ENCODE assay signal across 13 cellular contexts in the genomic region with DNA sequence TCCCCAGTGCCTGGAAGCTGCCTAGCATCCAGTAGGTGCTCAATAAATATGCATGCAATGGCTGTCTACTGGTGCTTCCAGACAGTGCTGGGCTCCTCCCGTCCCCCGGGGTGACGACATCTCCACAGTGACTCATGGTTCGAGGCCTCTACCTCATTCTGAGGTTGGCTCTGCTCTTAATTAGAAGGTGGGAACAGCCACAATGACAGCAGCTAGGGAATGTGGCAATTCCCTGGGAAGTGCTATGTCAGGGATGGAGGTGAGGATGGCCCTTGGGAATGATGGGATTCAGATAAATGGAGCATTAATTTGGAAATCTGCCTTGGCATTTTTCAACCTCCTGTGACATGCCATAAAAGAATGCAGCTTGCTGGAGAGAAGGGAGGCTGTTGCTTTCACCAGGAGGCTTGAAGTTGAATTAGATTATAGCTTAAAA. TPM values are rescaled to one million over a fixed set of nuclear protein-coding genes. Genes with fewer than 3 reads are reported as not detected.
DNase-seq lines count a peak whose midpoint lies in the region; ATAC-seq and TF ChIP-seq lines count a peak whose summit lies in the region.
"Had no signal": no experiment of that assay in that cellular context is flagged by ENCODE, and none has a peak within 500 bp of the region (broad histone marks: within the 10 kb centered on the region; RNA-seq: fewer than 3 reads in every experiment).

No MANE protein-coding gene starts in this region.

- H3K9me3 Mint-ChIP-seq in MCF 10A (ENCODE audit: unreplicated experiment) (no peaks in the 10 kb centered on the region), endodermal cell (no peaks in the 10 kb centered on the region)
- H3K9me3 Mint-ChIP-seq: activated T-cell treated with anti-CD3 and anti-CD28 coated beads, Interleukin-2, amount 50 U/mL, for 72 hours had no signal

- TF ChIP-seq CTCF in MCF 10A (IDR thresholded peaks at IDR 0.05; ENCODE audit: unreplicated experiment) (no peak), breast epithelium (IDR thresholded peaks at IDR 0.05) (no peak), PC-3 (conservative IDR thresholded peaks at IDR 0.05; ENCODE audit: low read depth, low read length) (no peak), endodermal cell (conservative IDR thresholded peaks at IDR 0.05) (no peak), esophagus squamous epithelium (IDR thresholded peaks at IDR 0.05) (no peak)

- H3K4me3 ChIP-seq in breast epithelium (no peak overlapping the region), PC-3 (ENCODE audit: low read length) (no peak overlapping the region), endodermal cell (ENCODE audit: low read length) (no peak overlapping the region), esophagus squamous epithelium (no peak overlapping the region)

- BruUV-seq in MCF 10A (replicated peaks; lab: Mats Ljungman, UMichigan) (no TSS peak), PC-3 (replicated peaks; lab: Mats Ljungman, UMichigan) (no TSS peak)

- no peaks in the 10 kb centered on the region for H3F3A ChIP-seq in PC-3 (ENCODE audit: low read length, unreplicated experiment)

- ATAC-seq in PC-3 (peak; percentile 61), GM21360 (IDR thresholded peaks at IDR 0.05; ENCODE audit: unreplicated experiment) (no peak), HG02938 (IDR thresholded peaks at IDR 0.05; ENCODE audit: unreplicated experiment) (no peak)
- ATAC-seq: activated T-cell treated with anti-CD3 and anti-CD28 coated beads, Interleukin-2, amount 50 U/mL, for 72 hours had no signal

- DNase-seq in MCF 10A (ENCODE audit: unreplicated experiment) (peak; percentile 77), breast epithelium (ENCODE audit: low spot score in 2 of 2) (no peak), PC-3 (peak; percentile 65), endodermal cell (peak; percentile 58), esophagus squamous epithelium (lab: John Stamatoyannopoulos, UW) (no peak), SHP77 (lab: John Stamatoyannopoulos, UW) (no peak)
- DNase-seq: activated T-cell treated with anti-CD3 and anti-CD28 coated beads, Interleukin-2, amount 50 U/mL, for 72 hours; C1 segment of cervical spinal cord; cortex of kidney; T-helper 9 cell had no signal

- H3K4me2 ChIP-seq in PC-3 (ENCODE audit: low read length), result peak overlapping the region; percentile 3; the same call in 1 of the 2 replicates
- H3K4me2 ChIP-seq: KMS-11 had no signal

- POLR2A ChIA-PET in MCF 10A (lab: Yijun Ruan, JAX) (interaction anchor here (0.8 kb wide), 1 partner anchor 12 kb away, joined by 3 read pairs; no protein-coding TSS in a partner anchor), PC-3 (lab: Charles Lee; ENCODE audit: unreplicated experiment) (no interaction called here)

- no peaks in the 10 kb centered on the region for H3K79me2 ChIP-seq in PC-3 (ENCODE audit: low read length)

- no peaks in the 10 kb centered on the region for H3K4me1 ChIP-seq in breast epithelium
- peaks cover 8% of the 10 kb centered on the region for H3K4me1 ChIP-seq in PC-3 (ENCODE audit: insufficient read depth, low read length)
- no peaks in the 10 kb centered on the region for H3K4me1 ChIP-seq in endodermal cell (ENCODE audit: control insufficient read depth, insufficient read depth, low read length)
- peaks cover 0 to 5% (median 3%) of the 10 kb centered on the region in 3 donors for H3K4me1 ChIP-seq in esophagus squamous epithelium

- H3K4me1 Mint-ChIP-seq in MCF 10A (ENCODE audit: insufficient read depth, unreplicated experiment) (no peaks in the 10 kb centered on the region), endodermal cell (no peaks in the 10 kb centered on the region)

- H3K9me2 ChIP-seq in PC-3 (replicated peaks; ENCODE audit: low read length), result no peaks in the 10 kb centered on the region

- intact Hi-C loops in MCF 10A (cut with micrococcal nuclease) (no loop called here), breast epithelium (cut with DNase I; ENCODE audit: low total_unique reads) (no loop called here), PC-3 (cut with micrococcal nuclease) (no loop called here), esophagus squamous epithelium (cut with DNase I) (no loop called here)

- 65 to 83% methylated on average over 3 to 4 of the region's 4 CpGs for WGBS in endodermal cell (ENCODE audit: insufficient coverage in 1 of 2, insufficient read length in 1 of 2), 2 experiments
- WGBS in esophagus squamous epithelium, 2 donors, result 23 to 83% methylated on average over 1 to 3 of the region's 4 CpGs

- no peaks in the 10 kb centered on the region for H4K20me1 ChIP-seq in PC-3 (ENCODE audit: low read length)

- no peak overlapping the region for H3K9ac ChIP-seq in PC-3 (ENCODE audit: low read length)
- H3K9ac ChIP-seq in endodermal cell (ENCODE audit: extremely low read depth, low read length, poor library complexity, severe bottlenecking), result no peak overlapping the region
- H3K9ac ChIP-seq: KMS-11 had no signal

- H3K27ac Mint-ChIP-seq in MCF 10A (ENCODE audit: low read depth, unreplicated experiment), result no peak overlapping the region
- no peak overlapping the region for H3K27ac Mint-ChIP-seq in endodermal cell
- H3K27ac Mint-ChIP-seq: activated T-cell treated with anti-CD3 and anti-CD28 coated beads, Interleukin-2, amount 50 U/mL, for 72 hours had no signal

- H3K9me3 ChIP-seq in breast epithelium (no peaks in the 10 kb centered on the region), PC-3 (ENCODE audit: low read length) (no peaks in the 10 kb centered on the region), endodermal cell (ENCODE audit: control insufficient read depth, low read length) (no peaks in the 10 kb centered on the region), esophagus squamous epithelium (no peaks in the 10 kb centered on the region)

- H3K36me3 Mint-ChIP-seq in MCF 10A (ENCODE audit: insufficient read depth, unreplicated experiment) (peaks cover 6% of the 10 kb centered on the region), endodermal cell (ENCODE audit: low read depth) (no peaks in the 10 kb centered on the region)

- TF ChIP-seq POLR2A in breast epithelium (IDR thresholded peaks at IDR 0.05), result no peak
- no peak for TF ChIP-seq POLR2A in esophagus squamous epithelium (IDR thresholded peaks at IDR 0.05)

- no peak overlapping the region for H2AFZ ChIP-seq in PC-3 (ENCODE audit: low read length)

- H3K27ac ChIP-seq in breast epithelium (no peak overlapping the region), PC-3 (ENCODE audit: low read length) (no peak overlapping the region), endodermal cell (ENCODE audit: low read depth, low read length) (no peak overlapping the region), esophagus squamous epithelium (no peak overlapping the region)
- H3K27ac ChIP-seq: KMS-11 had no signal

- H3K27me3 ChIP-seq in breast epithelium, result no peaks in the 10 kb centered on the region
- H3K27me3 ChIP-seq in PC-3 (ENCODE audit: low read length), result no peaks in the 10 kb centered on the region
- no peaks in the 10 kb centered on the region for H3K27me3 ChIP-seq in endodermal cell (ENCODE audit: control insufficient read depth, insufficient read depth, low read length, poor library complexity, severe bottlenecking)
- H3K27me3 ChIP-seq in esophagus squamous epithelium, result no peaks in the 10 kb centered on the region

- CTCF ChIA-PET in MCF 10A (lab: Yijun Ruan, JAX) (interaction anchor here (0.5 to 2.8 kb wide), 7 partner anchors 9 to 599 kb away, joined by 3 to 21 read pairs (median 3); no protein-coding TSS in a partner anchor), PC-3 (lab: Charles Lee) (interaction anchor here (1.0 kb wide), 1 partner anchor 200 kb away, joined by 5 read pairs; no protein-coding TSS in a partner anchor)

- H3K4me3 Mint-ChIP-seq in MCF 10A (ENCODE audit: unreplicated experiment) (no peak overlapping the region), endodermal cell (no peak overlapping the region)
- H3K4me3 Mint-ChIP-seq: activated T-cell treated with anti-CD3 and anti-CD28 coated beads, Interleukin-2, amount 50 U/mL, for 72 hours had no signal

- no peaks in the 10 kb centered on the region for H3K36me3 ChIP-seq in breast epithelium
- no peaks in the 10 kb centered on the region for H3K36me3 ChIP-seq in PC-3 (ENCODE audit: low read depth, low read length)
- no peaks in the 10 kb centered on the region for H3K36me3 ChIP-seq in endodermal cell (ENCODE audit: control insufficient read depth, insufficient read depth, low read length)
- no peaks in the 10 kb centered on the region for H3K36me3 ChIP-seq in esophagus squamous epithelium

- H3K27me3 Mint-ChIP-seq in MCF 10A (ENCODE audit: insufficient read depth, unreplicated experiment) (peaks cover 11% of the 10 kb centered on the region), endodermal cell (ENCODE audit: insufficient read depth) (no peaks in the 10 kb centered on the region)

RNA-seq across cellular contexts. Expression of a gene that starts 43.5 kb away (rescaled TPM):
- 0.07 and 0.12 TPM in 2 replicates for total RNA-seq in MCF 10A (2022)
- 10 to 100 TPM in 2 of 3 donors, 1 to 10 TPM in 1; 5.9 to 11.9 (median 10.2) TPM for total RNA-seq in breast epithelium
- 12.4 and 12.9 TPM in 2 replicates for total RNA-seq in PC-3 (2014; rRNA removed)
- 1 to 10 TPM; 1.5 to 2.1 TPM for total RNA-seq in endodermal cell
- 1.2 TPM for polyA plus RNA-seq in endodermal cell (2013, experiment 1 of 2)
- polyA plus RNA-seq in endodermal cell (2013, experiment 2 of 2), result 0.87 TPM
- 1 to 10 TPM in 3 of 4 donors, under 1 TPM in 1; 0.83 to 6.7 (median 1.4) TPM for total RNA-seq in esophagus squamous epithelium

Comparison
In these comparisons a context has a peak if more than half of its experiments do, and no peak if none do; other contexts are left out.
1. DNase-seq: peak in MCF 10A (single experiment), PC-3 (single experiment) and endodermal cell (single experiment); none in breast epithelium (0 of 2), esophagus squamous epithelium (single experiment) and SHP77 (0 of 2).